Comparison of ENCODE assay signal across 18 cellular contexts in genomic region chr2:45886229-45886663, GRCh38.
A peak's percentile ranks its signal among the peaks of the same experiment; 100 is the strongest.
DNase-seq lines count a peak whose midpoint lies in the region; ATAC-seq, FAIRE-seq and TF ChIP-seq lines count a peak whose summit lies in the region.
"Had no signal": no experiment of that assay in that cellular context is flagged by ENCODE, and none has a peak within 500 bp of the region (broad histone marks: within the 10 kb centered on the region; RNA-seq: fewer than 3 reads in every experiment).

No MANE protein-coding gene starts in this region.

- peaks cover 2% of the 10 kb centered on the region for H3K79me2 ChIP-seq in hepatocyte

- H3K27me3 ChIP-seq in hepatocyte, result no peaks in the 10 kb centered on the region

- H3K27ac ChIP-seq in hepatocyte, result peak overlapping the region; percentile 13
- H3K27ac ChIP-seq: prostate gland had no signal

- H3K4me1 Mint-ChIP-seq in stimulated activated naive B cell treated with anti-CD40 and anti-IgM and Interleukin-4, amounts not matched to agents 10 μg/mL and 1 μg/mL and 100 μg/mL, for 72 hours, result peaks cover 47 to 80% of the 10 kb centered on the region in 2 donors

- no peaks in the 10 kb centered on the region for H3K9me3 Mint-ChIP-seq in stimulated activated naive B cell treated with anti-CD40 and anti-IgM and Interleukin-4, amounts not matched to agents 10 μg/mL and 1 μg/mL and 100 μg/mL, for 72 hours

- peak overlapping the region; percentile 77 for H3K27ac Mint-ChIP-seq in stimulated activated naive B cell treated with anti-CD40 and anti-IgM and Interleukin-4, amounts not matched to agents 10 μg/mL and 1 μg/mL and 100 μg/mL, for 72 hours

- H3K9me2 ChIP-seq in hepatocyte (replicated peaks; ENCODE audit: insufficient read depth), result no peaks in the 10 kb centered on the region

- DNase-seq in GM12891 (ENCODE audit: insufficient read length, low spot score), result no peak
- DNase-seq in NCI-H82 (lab: John Stamatoyannopoulos, UW), result peak; percentile 67
- DNase-seq in hepatocyte (ENCODE audit: low spot score), result no peak
- DNase-seq in stimulated activated naive B cell treated with anti-CD40 and anti-IgM and Interleukin-4, amounts not matched to agents 10 μg/mL and 1 μg/mL and 100 μg/mL, for 72 hours, result no peak
- no peak for DNase-seq in DMS53 (lab: John Stamatoyannopoulos, UW)
- DNase-seq in D341Med (ENCODE audit: low spot score), result no peak
- no peak for DNase-seq in NCI-H146 treated with DMSO at 0.1 percent for 48 hours (lab: John Stamatoyannopoulos, UW; ENCODE audit: unreplicated experiment)
- DNase-seq: activated CD4-positive, alpha-beta T cell treated with anti-CD3 and anti-CD28 coated beads, Interleukin-2, amount 50 U/mL, for 4 hours; activated T-cell treated with anti-CD3 and anti-CD28 coated beads, Interleukin-2, amount 50 U/mL, for 48 hours; amniotic stem cell; NCI-H187 treated with DMSO at 0.1 percent for 48 hours; NCI-H510A; PC-3; stimulated activated CD4-positive, alpha-beta T cell treated with anti-CD3 and anti-CD28 coated beads, Interleukin-15, amount 100 ng/mL, for 24 hours had no signal

- H3K4me2 ChIP-seq in hepatocyte, result no peak overlapping the region

- FAIRE-seq in GM12891 (lab: Jason Lieb, UNC), result peak; percentile 71
- FAIRE-seq: endothelial cell of umbilical vein, islet of Langerhans had no signal

- TF ChIP-seq POLR2A in GM12891 (IDR thresholded peaks at IDR 0.05; ENCODE audit: low read depth, low read length), result no peak

- H3K27me3 Mint-ChIP-seq in stimulated activated naive B cell treated with anti-CD40 and anti-IgM and Interleukin-4, amounts not matched to agents 10 μg/mL and 1 μg/mL and 100 μg/mL, for 72 hours, result no peaks in the 10 kb centered on the region

- peaks cover 37% of the 10 kb centered on the region for H3K4me1 ChIP-seq in hepatocyte (ENCODE audit: insufficient read depth)

- H3K36me3 ChIP-seq in hepatocyte (replicated peaks; ENCODE audit: insufficient read depth, low read depth), result no peaks in the 10 kb centered on the region
- H3K36me3 ChIP-seq: prostate gland had no signal

- 48% methylated on average over 3 of the region's 3 CpGs for WGBS in hepatocyte (ENCODE audit: low lambda C conversion rate, missing lambda C conversion rate)

- TF ChIP-seq CTCF in hepatocyte (IDR thresholded peaks at IDR 0.05; ENCODE audit: poor library complexity), result no peak

- no peak for ATAC-seq in stimulated activated naive B cell treated with anti-CD40 and anti-IgM and Interleukin-4, amounts not matched to agents 10 μg/mL and 1 μg/mL and 100 μg/mL, for 72 hours (replicated peaks)
- ATAC-seq in HG03442 (IDR thresholded peaks at IDR 0.05; ENCODE audit: unreplicated experiment), result no peak

- H4K20me1 ChIP-seq in hepatocyte (ENCODE audit: insufficient read depth, poor library complexity, severe bottlenecking), result no peaks in the 10 kb centered on the region

- no peak overlapping the region for H3K4me3 Mint-ChIP-seq in stimulated activated naive B cell treated with anti-CD40 and anti-IgM and Interleukin-4, amounts not matched to agents 10 μg/mL and 1 μg/mL and 100 μg/mL, for 72 hours

- no peak overlapping the region for H3K4me3 ChIP-seq in hepatocyte
- H3K4me3 ChIP-seq: prostate gland had no signal

- no peaks in the 10 kb centered on the region for H3K9me3 ChIP-seq in hepatocyte (ENCODE audit: low read depth)
- H3K9me3 ChIP-seq: prostate gland had no signal

- no peaks in the 10 kb centered on the region for H3K36me3 Mint-ChIP-seq in stimulated activated naive B cell treated with anti-CD40 and anti-IgM and Interleukin-4, amounts not matched to agents 10 μg/mL and 1 μg/mL and 100 μg/mL, for 72 hours

- no peak overlapping the region for H2AFZ ChIP-seq in hepatocyte

TF ChIP-seq in GM12891, 5 proteins besides CTCF, POLR2A, EP300 and RAD21:
- TF ChIP-seq PAX5 (IDR thresholded peaks at IDR 0.05; ENCODE audit: insufficient read depth, low read length, severe bottlenecking) (no peak), SPI1 (IDR thresholded peaks at IDR 0.05; ENCODE audit: low read depth, low read length) (peak; percentile 38; the same call in 1 of the 2 replicates), TAF1 (IDR thresholded peaks at IDR 0.05; ENCODE audit: low read depth, low read length) (no peak)
